9 cellular contexts compared by ENCODE assay signal in the genomic region with DNA sequence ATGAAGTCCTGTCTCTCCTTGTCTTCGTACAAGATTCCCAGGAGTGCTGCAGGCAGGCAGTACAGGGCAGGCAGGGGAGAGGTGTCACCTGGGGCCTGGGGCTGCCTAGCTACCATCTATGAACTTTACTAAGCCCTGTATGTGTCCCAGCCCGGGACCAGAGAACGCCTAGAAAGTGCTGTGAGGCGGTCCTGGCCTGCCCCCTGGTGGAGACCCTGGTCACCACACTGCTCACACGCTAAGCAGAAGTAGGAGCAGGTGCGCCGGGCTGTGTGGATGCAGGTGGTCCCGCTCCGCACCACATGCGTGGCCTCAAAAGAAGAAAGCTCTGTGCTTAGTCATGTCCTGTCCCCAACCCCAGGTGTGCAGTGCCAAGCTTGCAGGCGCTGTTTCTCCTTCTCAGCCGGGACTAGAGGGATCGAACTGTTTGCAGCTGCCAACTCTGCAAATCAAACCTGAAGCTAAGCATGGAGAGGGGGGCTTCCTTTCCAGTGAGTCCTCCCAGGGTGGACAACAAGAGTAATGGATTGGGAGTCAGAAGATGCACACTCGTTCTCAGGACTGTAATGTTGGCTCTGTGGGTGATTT. TPM values are rescaled to one million over a fixed set of nuclear protein-coding genes. Genes with fewer than 3 reads are reported as not detected.
DNase-seq lines count a peak whose midpoint lies in the region; ATAC-seq, FAIRE-seq and TF ChIP-seq lines count a peak whose summit lies in the region.
"Not testable (repeated sequence)": the region's sequence is repeated elsewhere in the genome, so short reads cannot be mapped to it uniquely, and the experiment has no call there.
"Had no signal": no experiment of that assay in that cellular context is flagged by ENCODE, and none has a peak within 500 bp of the region (broad histone marks: within the 10 kb centered on the region; RNA-seq: fewer than 3 reads in every experiment).

No MANE protein-coding gene starts in this region.

- H3K4me1 Mint-ChIP-seq in T-cell; astrocyte (ENCODE audit: low read depth, unreplicated experiment); glutamatergic neuron (ENCODE audit: low read depth, unreplicated experiment): not testable (repeated sequence)

- H3K9me3 Mint-ChIP-seq in T-cell; astrocyte (ENCODE audit: unreplicated experiment); glutamatergic neuron (ENCODE audit: unreplicated experiment): not testable (repeated sequence)

- not testable (repeated sequence) for H3K27me3 ChIP-seq in astrocyte (ENCODE audit: insufficient read depth, low read length); neural cell (ENCODE audit: insufficient read depth, low read depth, low read length); upper lobe of right lung

- not testable (repeated sequence) for H3K4me3 Mint-ChIP-seq in T-cell; astrocyte (ENCODE audit: unreplicated experiment); glutamatergic neuron (ENCODE audit: unreplicated experiment)

- H3K9ac ChIP-seq in astrocyte (ENCODE audit: low read length); neural cell (ENCODE audit: low read length): not testable (repeated sequence)

- not testable (repeated sequence) for H2AFZ ChIP-seq in astrocyte (ENCODE audit: low read depth, low read length); neural cell (ENCODE audit: low read depth, low read length)

- H3K27ac ChIP-seq in astrocyte (ENCODE audit: low read depth, low read length); neural cell (ENCODE audit: low read length); upper lobe of right lung: not testable (repeated sequence)

- ATAC-seq in T-cell (replicated peaks in 1 of 4); upper lobe of right lung: not testable (repeated sequence)

- CTCF ChIA-PET in GM10248 (lab: Yijun Ruan, JAX) (interaction anchor here (1.5 to 1.6 kb wide), 2 partner anchors 85 to 138 kb away, joined by 4 to 6 read pairs; a partner anchor contains a TSS), T-cell (lab: Charles Lee) (interaction anchor here in 1 of 2 donors (0.5 kb wide), 1 partner anchor 357 kb away, joined by 3 read pairs; no protein-coding TSS in a partner anchor)

- H3K27ac Mint-ChIP-seq in T-cell; astrocyte (ENCODE audit: unreplicated experiment); glutamatergic neuron (ENCODE audit: unreplicated experiment): not testable (repeated sequence)

- peak; percentile 63 for TF ChIP-seq RAD21 in neural cell (conservative IDR thresholded peaks at IDR 0.05)

- not testable (repeated sequence) for H3K4me3 ChIP-seq in astrocyte (ENCODE audit: insufficient read depth, low read depth, low read length); neural cell (ENCODE audit: low read length); upper lobe of right lung

- H3K27me3 Mint-ChIP-seq in T-cell (peaks cover 11 to 19% of the 10 kb centered on the region in 2 donors), astrocyte (ENCODE audit: low read depth, unreplicated experiment) (peaks cover 40% of the 10 kb centered on the region)
- not testable (repeated sequence) for H3K27me3 Mint-ChIP-seq in glutamatergic neuron (ENCODE audit: unreplicated experiment)

- not testable (repeated sequence) for H3K9me2 ChIP-seq in neural cell (ENCODE audit: insufficient read depth, low read length)

- H4K20me1 ChIP-seq in astrocyte (ENCODE audit: insufficient read depth, low read length); neural cell (ENCODE audit: insufficient read depth): not testable (repeated sequence)

- H3K4me1 ChIP-seq in astrocyte (ENCODE audit: insufficient read depth, low read length); upper lobe of right lung: not testable (repeated sequence)

- not testable (repeated sequence) for H3K4me2 ChIP-seq in astrocyte (ENCODE audit: low read length); neural cell (ENCODE audit: low read length)

- FAIRE-seq in astrocyte (lab: Jason Lieb, UNC): not testable (repeated sequence)

- not testable (repeated sequence) for H3K79me2 ChIP-seq in astrocyte (ENCODE audit: insufficient read depth, low read length); neural cell (replicated peaks; ENCODE audit: insufficient read depth, low read length)

- DNase-seq in GM10248 (ENCODE audit: extremely low spot score); astrocyte (ENCODE audit: low read depth): not testable (repeated sequence)
- peak; percentile 15 to 70 (median 53) for DNase-seq in T-cell
- peak; percentile 13 for DNase-seq in activated CD8-positive, alpha-beta memory T cell treated with anti-CD3 and anti-CD28 coated beads, Interleukin-2, amount 50 U/mL, for 1 hour (ENCODE audit: extremely low read depth)
- peak; percentile 63 for DNase-seq in glutamatergic neuron
- DNase-seq in stimulated activated CD4-positive, alpha-beta T cell treated with anti-CD3 and anti-CD28 coated beads, Interleukin-4, amount 100 ng/mL, for 4 hours: peak; percentile 49 to 53
- DNase-seq in upper lobe of right lung: peak; percentile 75

- not testable (repeated sequence) for TF ChIP-seq EP300 in neural cell (conservative IDR thresholded peaks at IDR 0.05; ENCODE audit: poor library complexity, severe bottlenecking)

- intact Hi-C loops in upper lobe of right lung (cut with DNase I): not testable (repeated sequence)

- H3F3A ChIP-seq in neural cell (ENCODE audit: insufficient read depth, low read length, poor library complexity, severe bottlenecking): not testable (repeated sequence)

- POLR2A ChIA-PET in GM10248 (lab: Yijun Ruan, JAX); T-cell (lab: Charles Lee): not testable (repeated sequence)

- not testable (repeated sequence) for H3K36me3 Mint-ChIP-seq in T-cell; astrocyte (ENCODE audit: low read depth, unreplicated experiment); glutamatergic neuron (ENCODE audit: unreplicated experiment)

- TF ChIP-seq CTCF in GM10248 (IDR thresholded peaks at IDR 0.05; ENCODE audit: control extremely low read depth, extremely low read depth, low read depth, missing control alignments) (peak; percentile 24), astrocyte (IDR thresholded peaks at IDR 0.05; ENCODE audit: insufficient read depth, low read depth, low read length) (peak; percentile 9), glutamatergic neuron (IDR thresholded peaks at IDR 0.05; ENCODE audit: partially characterized antibody, unreplicated experiment) (peak; percentile 64), neural cell (IDR thresholded peaks at IDR 0.05; ENCODE audit: poor library complexity, severe bottlenecking) (peak; percentile 62), upper lobe of right lung (IDR thresholded peaks at IDR 0.05) (peak; percentile 35)

- H3K9me3 ChIP-seq in astrocyte (ENCODE audit: insufficient read depth, low read depth, low read length); neural cell (ENCODE audit: low read length); upper lobe of right lung: not testable (repeated sequence)

- H3K36me3 ChIP-seq in astrocyte (ENCODE audit: insufficient read depth, low read length); neural cell (ENCODE audit: insufficient read depth, low read length); upper lobe of right lung: not testable (repeated sequence)

TF ChIP-seq in neural cell, 6 proteins besides CTCF, POLR2A, EP300 and RAD21:
- peak; percentile 55 for TF ChIP-seq SMC3 (conservative IDR thresholded peaks at IDR 0.05; ENCODE audit: poor library complexity)

RNA-seq across cellular contexts. Expression of a gene that starts 39.6 kb away (rescaled TPM):
- total RNA-seq in T-cell (not detected), astrocyte (not detected in 2 replicates), glutamatergic neuron (ENCODE audit: unreplicated experiment) (not detected), upper lobe of right lung (1.3 TPM)
- not detected in 2 replicates for polyA plus RNA-seq in neural cell
- not detected in 2 replicates for polyA minus RNA-seq in neural cell
- total RNA-seq: posterior vena cava had no signal

Comparison
In these comparisons a context has a peak if more than half of its experiments do, and no peak if none do; other contexts are left out.
1. CTCF ChIP-seq: peak in every context shown above with its lines; median percentile 64 in glutamatergic neuron; 62 in neural cell; 35 in upper lobe of right lung; 24 in GM10248; 9 in astrocyte.